In genomic region chr1:74971982-74972381, GRCh38 we compare ENCODE assay signal across 30 cellular contexts.
"Had no signal": no experiment of that assay in that cellular context is flagged by ENCODE, and none has a peak within 500 bp of the region (broad histone marks: within the 10 kb centered on the region; RNA-seq: fewer than 3 reads in every experiment).

No MANE protein-coding gene starts in this region.

- H3K36me3 Mint-ChIP-seq: activated naive CD8-positive, alpha-beta T cell treated with anti-CD3 and anti-CD28 coated beads for 36 hours; brain; mesothelial cell of epicardium; naive B cell; type B pancreatic cell had no signal

- H3K9me3 Mint-ChIP-seq: activated naive CD8-positive, alpha-beta T cell treated with anti-CD3 and anti-CD28 coated beads for 36 hours; mesothelial cell of epicardium; nephron progenitor cell; type B pancreatic cell had no signal

- H3K27ac Mint-ChIP-seq: activated naive CD4-positive, alpha-beta T cell treated with anti-CD3 and anti-CD28 coated beads for 36 hours; activated naive CD8-positive, alpha-beta T cell treated with anti-CD3 and anti-CD28 coated beads for 36 hours; brain; mesothelial cell of epicardium; naive B cell; nephron progenitor cell; type B pancreatic cell had no signal

- H3K4me3 Mint-ChIP-seq: activated naive CD4-positive, alpha-beta T cell treated with anti-CD3 and anti-CD28 coated beads for 36 hours; activated naive CD8-positive, alpha-beta T cell treated with anti-CD3 and anti-CD28 coated beads for 36 hours; brain; mesothelial cell of epicardium; naive B cell; nephron progenitor cell; type B pancreatic cell had no signal

- H3K36me3 ChIP-seq: adrenal gland, ascending aorta, gastrocnemius medialis, neutrophil, right lobe of liver, vagina, WERI-Rb-1 had no signal

- H3K27me3 ChIP-seq: adrenal gland, ascending aorta, gastrocnemius medialis, neutrophil, right lobe of liver, testis, vagina had no signal

- H3K4me1 ChIP-seq: adrenal gland, ascending aorta, gastrocnemius medialis, right lobe of liver, testis, vagina had no signal

- H3K27ac ChIP-seq: adrenal gland, ascending aorta, coronary artery, dorsolateral prefrontal cortex, gastrocnemius medialis, neutrophil, right lobe of liver, testis, vagina, WERI-Rb-1 had no signal

- H3K4me3 ChIP-seq: adrenal gland, ascending aorta, coronary artery, dorsolateral prefrontal cortex, gastrocnemius medialis, right lobe of liver, testis, vagina had no signal

- H3K4me1 Mint-ChIP-seq: activated naive CD8-positive, alpha-beta T cell treated with anti-CD3 and anti-CD28 coated beads for 36 hours; brain; naive B cell; nephron progenitor cell had no signal

- H3K9me3 ChIP-seq: adrenal gland, ascending aorta, gastrocnemius medialis, right lobe of liver, testis, vagina had no signal

- H3K27me3 Mint-ChIP-seq: activated naive CD8-positive, alpha-beta T cell treated with anti-CD3 and anti-CD28 coated beads for 36 hours; brain; naive B cell had no signal

- DNase-seq: activated CD4-positive, alpha-beta T cell treated with anti-CD3 and anti-CD28 coated beads for 48 hours; activated CD4-positive, alpha-beta T cell treated with anti-CD3 and anti-CD28 coated beads, Interleukin-2, amount 50 U/mL, for 48 hours; activated CD8-positive, alpha-beta memory T cell treated with anti-CD3 and anti-CD28 coated beads for 24 hours; activated effector memory CD4-positive, alpha-beta T cell treated with anti-CD3 and anti-CD28 coated beads, Interleukin-2, amount 50 U/mL, for 16 hours; activated naive CD4-positive, alpha-beta T cell treated with anti-CD3 and anti-CD28 coated beads for 36 hours; activated naive CD8-positive, alpha-beta T cell treated with anti-CD3 and anti-CD28 coated beads for 36 hours; adrenal gland; dorsolateral prefrontal cortex; effector memory CD4-positive, alpha-beta T cell; erythroblast; gastrocnemius medialis; glutamatergic neuron; left cardiac atrium; mammary epithelial cell; naive B cell; nephron progenitor cell; right lobe of liver; stimulated activated CD4-positive, alpha-beta T cell treated with anti-CD3 and anti-CD28 coated beads, Interleukin-2, amount 100 ng/mL, for 48 hours; stimulated activated naive CD4-positive, alpha-beta T cell treated with Interleukin-2 at 50 U/mL for 16 hours; T1000; testis; WERI-Rb-1 had no signal

- ATAC-seq: activated CD4-positive, CD25-positive, alpha-beta regulatory T cell treated with anti-CD3 and anti-CD28 coated beads, Interleukin-2, amount 50 U/mL, for 24 hours; gastrocnemius medialis; left cardiac atrium; right lobe of liver had no signal
